Comparison of ENCODE assay signal across 1 cellular context in the genomic region with DNA sequence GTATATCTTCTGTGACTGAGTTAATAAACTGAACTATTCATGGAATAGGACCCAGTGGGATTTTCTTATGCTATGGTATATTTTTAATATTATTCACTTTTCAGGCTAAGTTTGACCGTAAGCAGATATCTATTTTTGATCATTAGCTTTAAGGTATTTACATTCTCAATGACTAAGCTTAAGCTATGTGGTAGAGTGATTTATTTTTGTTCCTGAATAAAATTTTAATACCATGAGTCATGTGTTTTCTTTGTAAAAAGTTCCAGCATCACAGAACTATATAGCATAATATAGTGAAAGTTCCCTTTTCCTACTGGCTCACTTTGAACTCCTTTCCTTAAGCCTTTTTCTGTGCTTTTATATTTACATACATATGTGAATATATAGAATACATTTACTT.
TF ChIP-seq lines count a peak whose summit lies in the region.

No MANE protein-coding gene starts in this region.

TF ChIP-seq in SK-N-SH, 30 proteins besides CTCF, POLR2A, EP300 and RAD21 (continued from another document):
- TF ChIP-seq, protein P1, sequence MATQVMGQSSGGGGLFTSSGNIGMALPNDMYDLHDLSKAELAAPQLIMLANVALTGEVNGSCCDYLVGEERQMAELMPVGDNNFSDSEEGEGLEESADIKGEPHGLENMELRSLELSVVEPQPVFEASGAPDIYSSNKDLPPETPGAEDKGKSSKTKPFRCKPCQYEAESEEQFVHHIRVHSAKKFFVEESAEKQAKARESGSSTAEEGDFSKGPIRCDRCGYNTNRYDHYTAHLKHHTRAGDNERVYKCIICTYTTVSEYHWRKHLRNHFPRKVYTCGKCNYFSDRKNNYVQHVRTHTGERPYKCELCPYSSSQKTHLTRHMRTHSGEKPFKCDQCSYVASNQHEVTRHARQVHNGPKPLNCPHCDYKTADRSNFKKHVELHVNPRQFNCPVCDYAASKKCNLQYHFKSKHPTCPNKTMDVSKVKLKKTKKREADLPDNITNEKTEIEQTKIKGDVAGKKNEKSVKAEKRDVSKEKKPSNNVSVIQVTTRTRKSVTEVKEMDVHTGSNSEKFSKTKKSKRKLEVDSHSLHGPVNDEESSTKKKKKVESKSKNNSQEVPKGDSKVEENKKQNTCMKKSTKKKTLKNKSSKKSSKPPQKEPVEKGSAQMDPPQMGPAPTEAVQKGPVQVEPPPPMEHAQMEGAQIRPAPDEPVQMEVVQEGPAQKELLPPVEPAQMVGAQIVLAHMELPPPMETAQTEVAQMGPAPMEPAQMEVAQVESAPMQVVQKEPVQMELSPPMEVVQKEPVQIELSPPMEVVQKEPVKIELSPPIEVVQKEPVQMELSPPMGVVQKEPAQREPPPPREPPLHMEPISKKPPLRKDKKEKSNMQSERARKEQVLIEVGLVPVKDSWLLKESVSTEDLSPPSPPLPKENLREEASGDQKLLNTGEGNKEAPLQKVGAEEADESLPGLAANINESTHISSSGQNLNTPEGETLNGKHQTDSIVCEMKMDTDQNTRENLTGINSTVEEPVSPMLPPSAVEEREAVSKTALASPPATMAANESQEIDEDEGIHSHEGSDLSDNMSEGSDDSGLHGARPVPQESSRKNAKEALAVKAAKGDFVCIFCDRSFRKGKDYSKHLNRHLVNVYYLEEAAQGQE (IDR thresholded peaks at IDR 0.05; ENCODE audit: low read depth, low read length), result no peak
- TF ChIP-seq, protein P2, sequence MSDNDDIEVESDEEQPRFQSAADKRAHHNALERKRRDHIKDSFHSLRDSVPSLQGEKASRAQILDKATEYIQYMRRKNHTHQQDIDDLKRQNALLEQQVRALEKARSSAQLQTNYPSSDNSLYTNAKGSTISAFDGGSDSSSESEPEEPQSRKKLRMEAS (IDR thresholded peaks at IDR 0.05; ENCODE audit: low read depth), result no peak
- TF ChIP-seq SIN3A (IDR thresholded peaks at IDR 0.05; ENCODE audit: borderline replicate concordance, low read depth, low read length) (no peak), EZH2phosphoT487 (IDR thresholded peaks at IDR 0.05; ENCODE audit: borderline replicate concordance, low read depth) (no peak), FOXM1 (IDR thresholded peaks at IDR 0.05; ENCODE audit: low read depth) (no peak), YY1 (IDR thresholded peaks at IDR 0.05; ENCODE audit: low read depth) (no peak), MEF2A (IDR thresholded peaks at IDR 0.05; ENCODE audit: borderline replicate concordance, low read depth) (peak; percentile 71), RFX5 (IDR thresholded peaks at IDR 0.05; ENCODE audit: low read length) (no peak), POLR2AphosphoS5 (IDR thresholded peaks at IDR 0.05; ENCODE audit: low read depth, low read length) (no peak), ELF1 (IDR thresholded peaks at IDR 0.05) (no peak), RCOR1 (IDR thresholded peaks at IDR 0.05; ENCODE audit: low read length) (no peak), FOSL2 (IDR thresholded peaks at IDR 0.05; ENCODE audit: borderline replicate concordance, low read depth) (peak; percentile 74; the same call in 1 of the 2 replicates), FOXJ3 (CRISPR knock-in tag; IDR thresholded peaks at IDR 0.05) (no peak), RXRA (IDR thresholded peaks at IDR 0.05; ENCODE audit: borderline replicate concordance, low read depth) (no peak), NFIC (IDR thresholded peaks at IDR 0.05; ENCODE audit: borderline replicate concordance) (peak; percentile 48; the same call in 1 of the 2 replicates), NRF1 (IDR thresholded peaks at IDR 0.05; ENCODE audit: low read depth, low read length) (no peak)
- TF ChIP-seq, protein P3, sequence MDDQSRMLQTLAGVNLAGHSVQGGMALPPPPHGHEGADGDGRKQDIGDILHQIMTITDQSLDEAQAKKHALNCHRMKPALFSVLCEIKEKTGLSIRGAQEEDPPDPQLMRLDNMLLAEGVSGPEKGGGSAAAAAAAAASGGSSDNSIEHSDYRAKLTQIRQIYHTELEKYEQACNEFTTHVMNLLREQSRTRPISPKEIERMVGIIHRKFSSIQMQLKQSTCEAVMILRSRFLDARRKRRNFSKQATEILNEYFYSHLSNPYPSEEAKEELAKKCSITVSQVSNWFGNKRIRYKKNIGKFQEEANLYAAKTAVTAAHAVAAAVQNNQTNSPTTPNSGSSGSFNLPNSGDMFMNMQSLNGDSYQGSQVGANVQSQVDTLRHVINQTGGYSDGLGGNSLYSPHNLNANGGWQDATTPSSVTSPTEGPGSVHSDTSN (IDR thresholded peaks at IDR 0.05), result peak; percentile 50; the same call in 1 of the 2 replicates
- TF ChIP-seq, protein P4, sequence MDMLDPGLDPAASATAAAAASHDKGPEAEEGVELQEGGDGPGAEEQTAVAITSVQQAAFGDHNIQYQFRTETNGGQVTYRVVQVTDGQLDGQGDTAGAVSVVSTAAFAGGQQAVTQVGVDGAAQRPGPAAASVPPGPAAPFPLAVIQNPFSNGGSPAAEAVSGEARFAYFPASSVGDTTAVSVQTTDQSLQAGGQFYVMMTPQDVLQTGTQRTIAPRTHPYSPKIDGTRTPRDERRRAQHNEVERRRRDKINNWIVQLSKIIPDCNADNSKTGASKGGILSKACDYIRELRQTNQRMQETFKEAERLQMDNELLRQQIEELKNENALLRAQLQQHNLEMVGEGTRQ (IDR thresholded peaks at IDR 0.05; ENCODE audit: borderline replicate concordance, low read depth, low read length), result no peak
